24 cellular contexts compared by ENCODE assay signal in the genomic region with DNA sequence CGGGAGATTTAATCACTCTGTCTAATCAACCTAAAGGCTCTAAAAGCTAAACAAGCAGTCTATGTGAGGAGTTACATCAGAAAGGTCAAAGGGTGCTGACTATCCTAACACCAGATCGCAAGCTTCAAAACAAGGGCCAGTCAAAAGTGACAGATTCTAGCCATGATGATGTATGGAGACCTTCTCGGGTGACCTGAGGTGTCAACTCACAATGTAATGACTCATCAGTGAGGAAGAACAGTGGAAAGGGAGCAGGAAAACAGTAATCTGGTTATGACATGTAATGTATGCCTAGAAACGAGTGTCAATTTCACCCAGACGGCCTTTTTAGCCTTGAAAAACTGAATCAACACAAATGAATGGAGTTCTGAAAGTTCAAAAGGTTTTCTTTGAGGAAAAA.
DNase-seq lines count a peak whose midpoint lies in the region; ATAC-seq and TF ChIP-seq lines count a peak whose summit lies in the region.
"Had no signal": no experiment of that assay in that cellular context is flagged by ENCODE, and none has a peak within 500 bp of the region (broad histone marks: within the 10 kb centered on the region; RNA-seq: fewer than 3 reads in every experiment).

No MANE protein-coding gene starts in this region.

- peaks cover 3% of the 10 kb centered on the region for H3K9me3 Mint-ChIP-seq in neural crest cell
- H3K9me3 Mint-ChIP-seq: activated T-cell treated with anti-CD3 and anti-CD28 coated beads, Interleukin-2, amount 50 U/mL, for 4 hours; memory B cell; stimulated activated effector memory CD8-positive, alpha-beta T cell treated with anti-CD3 and anti-CD28 coated beads, Interleukin-12 subunit alpha, Interleukin-12 subunit beta, amount 100 ng/mL, for 72 hours had no signal

- H3K4me2 ChIP-seq in Karpas-422 (ENCODE audit: low read depth, low read length, poor library complexity, severe bottlenecking): no peak overlapping the region

- no peak overlapping the region for H2AFZ ChIP-seq in Karpas-422 (ENCODE audit: low read length)

- H3K4me3 ChIP-seq in choroid plexus epithelial cell (ENCODE audit: low read depth, low read length) (no peak overlapping the region), Karpas-422 (ENCODE audit: low read length) (no peak overlapping the region)
- H3K4me3 ChIP-seq: thoracic aorta had no signal

- no peak overlapping the region for H3K27ac Mint-ChIP-seq in neural crest cell (ENCODE audit: unreplicated experiment)
- H3K27ac Mint-ChIP-seq: memory B cell; stimulated activated effector memory CD8-positive, alpha-beta T cell treated with anti-CD3 and anti-CD28 coated beads, Interleukin-12 subunit alpha, Interleukin-12 subunit beta, amount 100 ng/mL, for 72 hours had no signal

- no peak overlapping the region for H3K27ac ChIP-seq in Karpas-422 (ENCODE audit: low read length)
- H3K27ac ChIP-seq: C4-2B, RWPE1, thoracic aorta had no signal

- no peaks in the 10 kb centered on the region for H3K4me1 ChIP-seq in Karpas-422 (ENCODE audit: low read length)

- no peaks in the 10 kb centered on the region for H3K27me3 ChIP-seq in Karpas-422 (ENCODE audit: low read length)

- ATAC-seq in GM18870 (IDR thresholded peaks at IDR 0.05; ENCODE audit: unreplicated experiment): peak; percentile 54
- ATAC-seq in GM19328 (IDR thresholded peaks at IDR 0.05; ENCODE audit: unreplicated experiment): no peak
- ATAC-seq: activated T-cell treated with anti-CD3 and anti-CD28 coated beads, Interleukin-2, amount 50 U/mL, for 4 hours; stimulated activated effector memory CD8-positive, alpha-beta T cell treated with anti-CD3 and anti-CD28 coated beads, Interleukin-12 subunit alpha, Interleukin-12 subunit beta, amount 100 ng/mL, for 72 hours had no signal

- no peak for TF ChIP-seq CTCF in choroid plexus epithelial cell (conservative IDR thresholded peaks at IDR 0.05; ENCODE audit: low read depth, low read length)
- TF ChIP-seq CTCF in neural crest cell (conservative IDR thresholded peaks at IDR 0.05): no peak

- H3K36me3 ChIP-seq in Karpas-422 (ENCODE audit: insufficient read depth, low read length): no peaks in the 10 kb centered on the region
- H3K36me3 ChIP-seq: thoracic aorta had no signal

- no peaks in the 10 kb centered on the region for H4K20me1 ChIP-seq in Karpas-422 (ENCODE audit: insufficient read depth, low read depth, low read length)

- peak overlapping the region; percentile 14 for H3K4me3 Mint-ChIP-seq in neural crest cell
- H3K4me3 Mint-ChIP-seq: activated T-cell treated with anti-CD3 and anti-CD28 coated beads, Interleukin-2, amount 50 U/mL, for 4 hours; memory B cell; stimulated activated effector memory CD8-positive, alpha-beta T cell treated with anti-CD3 and anti-CD28 coated beads, Interleukin-12 subunit alpha, Interleukin-12 subunit beta, amount 100 ng/mL, for 72 hours had no signal

- no peak overlapping the region for H3K9ac ChIP-seq in Karpas-422 (ENCODE audit: low read length)

- H3K9me3 ChIP-seq in Karpas-422 (ENCODE audit: low read length): no peaks in the 10 kb centered on the region
- H3K9me3 ChIP-seq: thoracic aorta had no signal

- no peaks in the 10 kb centered on the region for H3K27me3 Mint-ChIP-seq in neural crest cell (ENCODE audit: low read depth)
- H3K27me3 Mint-ChIP-seq: memory B cell had no signal

- H3K9me2 ChIP-seq in Karpas-422 (replicated peaks; ENCODE audit: insufficient read depth, low read length): no peaks in the 10 kb centered on the region

- no peaks in the 10 kb centered on the region for H3K36me3 Mint-ChIP-seq in neural crest cell (ENCODE audit: low read depth)
- H3K36me3 Mint-ChIP-seq: memory B cell; stimulated activated effector memory CD8-positive, alpha-beta T cell treated with anti-CD3 and anti-CD28 coated beads, Interleukin-12 subunit alpha, Interleukin-12 subunit beta, amount 100 ng/mL, for 72 hours had no signal

- no peaks in the 10 kb centered on the region for H3K79me2 ChIP-seq in Karpas-422 (ENCODE audit: low read length)

- peaks cover 18% of the 10 kb centered on the region for H3K4me1 Mint-ChIP-seq in neural crest cell
- H3K4me1 Mint-ChIP-seq: memory B cell; stimulated activated effector memory CD8-positive, alpha-beta T cell treated with anti-CD3 and anti-CD28 coated beads, Interleukin-12 subunit alpha, Interleukin-12 subunit beta, amount 100 ng/mL, for 72 hours had no signal

- peak; percentile 4 for DNase-seq in HuH-7.5 (ENCODE audit: low spot score)
- DNase-seq in choroid plexus epithelial cell (ENCODE audit: low read depth): peak; percentile 22
- DNase-seq in neural crest cell (ENCODE audit: low read depth, low spot score): no peak
- DNase-seq in Karpas-422: no peak
- DNase-seq in HK-2 (ENCODE audit: unreplicated experiment): no peak
- DNase-seq: activated CD4-positive, alpha-beta T cell treated with anti-CD3 and anti-CD28 coated beads for 4 hours; activated CD8-positive, alpha-beta memory T cell treated with anti-CD3 and anti-CD28 coated beads for 24 hours; activated T-cell treated with anti-CD3 and anti-CD28 coated beads, Interleukin-2, amount 50 U/mL, for 4 hours; cortex of kidney; GOT3; kidney glomerular epithelial cell; NCI-H1105 treated with DMSO at 0.1 percent for 48 hours; NCI-H2029; NCI-H226; NCI-H748 treated with DMSO at 0.1 percent for 48 hours; retina; stimulated activated CD4-positive, alpha-beta T cell treated with anti-CD3 and anti-CD28 coated beads, Interleukin-2, amount 100 ng/mL, for 48 hours had no signal

Comparison
In these comparisons a context has a peak if more than half of its experiments do, and no peak if none do; other contexts are left out.
1. DNase-seq: peak in HuH-7.5 (single experiment) and choroid plexus epithelial cell (single experiment); none in neural crest cell (single experiment), Karpas-422 (single experiment) and HK-2 (single experiment).